1 cellular context compared by ENCODE assay signal in the genomic region with DNA sequence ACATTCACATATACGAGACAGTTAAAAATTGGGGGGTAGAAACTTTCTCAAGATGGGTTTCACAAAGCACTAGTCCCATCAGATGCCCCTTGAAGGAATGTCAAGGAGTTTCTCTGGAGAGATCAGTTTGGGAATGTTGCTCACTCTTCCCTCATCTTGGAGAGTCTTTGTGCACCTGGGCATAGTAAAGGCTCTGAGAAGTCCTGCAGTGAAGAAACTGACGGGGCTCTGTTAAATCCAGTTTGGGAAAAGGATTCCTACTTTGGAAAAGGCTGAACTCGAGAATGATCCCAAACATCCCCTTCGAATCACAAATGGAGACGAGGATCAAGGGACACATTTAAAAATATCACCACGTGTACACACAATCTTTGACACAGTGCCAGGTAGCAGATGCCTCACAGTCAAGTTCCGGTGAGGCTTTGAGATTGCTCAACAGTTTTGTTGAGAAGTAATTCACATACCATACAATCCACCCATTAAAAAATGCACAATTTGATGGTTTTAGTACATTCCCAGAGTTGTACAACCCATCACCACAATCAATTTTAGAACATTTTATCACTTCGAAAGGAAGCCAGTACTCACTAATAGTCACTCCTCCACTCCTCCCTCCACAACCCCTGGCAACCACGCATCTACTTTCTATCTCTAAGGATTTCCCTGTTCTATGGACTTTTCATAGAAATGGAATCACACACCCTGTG.
TF ChIP-seq lines count a peak whose summit lies in the region.

No MANE protein-coding gene starts in this region.

TF ChIP-seq in SK-N-SH, 30 proteins besides CTCF, POLR2A, EP300 and RAD21 (continued from another document):
- TF ChIP-seq ZBTB33 (IDR thresholded peaks at IDR 0.05; ENCODE audit: borderline replicate concordance, low read depth) (no peak), YY1 (IDR thresholded peaks at IDR 0.05; ENCODE audit: low read depth) (no peak), GABPA (IDR thresholded peaks at IDR 0.05; ENCODE audit: low read depth) (no peak), NRF1 (IDR thresholded peaks at IDR 0.05; ENCODE audit: low read depth, low read length) (no peak), ELF1 (IDR thresholded peaks at IDR 0.05) (no peak), FOSL2 (IDR thresholded peaks at IDR 0.05; ENCODE audit: borderline replicate concordance, low read depth) (no peak), NFIC (IDR thresholded peaks at IDR 0.05; ENCODE audit: borderline replicate concordance) (no peak), TEAD4 (IDR thresholded peaks at IDR 0.05; ENCODE audit: borderline replicate concordance, insufficient read depth) (no peak), TCF12 (IDR thresholded peaks at IDR 0.05) (no peak), FOXM1 (IDR thresholded peaks at IDR 0.05; ENCODE audit: low read depth) (no peak)
- TF ChIP-seq, protein P1, sequence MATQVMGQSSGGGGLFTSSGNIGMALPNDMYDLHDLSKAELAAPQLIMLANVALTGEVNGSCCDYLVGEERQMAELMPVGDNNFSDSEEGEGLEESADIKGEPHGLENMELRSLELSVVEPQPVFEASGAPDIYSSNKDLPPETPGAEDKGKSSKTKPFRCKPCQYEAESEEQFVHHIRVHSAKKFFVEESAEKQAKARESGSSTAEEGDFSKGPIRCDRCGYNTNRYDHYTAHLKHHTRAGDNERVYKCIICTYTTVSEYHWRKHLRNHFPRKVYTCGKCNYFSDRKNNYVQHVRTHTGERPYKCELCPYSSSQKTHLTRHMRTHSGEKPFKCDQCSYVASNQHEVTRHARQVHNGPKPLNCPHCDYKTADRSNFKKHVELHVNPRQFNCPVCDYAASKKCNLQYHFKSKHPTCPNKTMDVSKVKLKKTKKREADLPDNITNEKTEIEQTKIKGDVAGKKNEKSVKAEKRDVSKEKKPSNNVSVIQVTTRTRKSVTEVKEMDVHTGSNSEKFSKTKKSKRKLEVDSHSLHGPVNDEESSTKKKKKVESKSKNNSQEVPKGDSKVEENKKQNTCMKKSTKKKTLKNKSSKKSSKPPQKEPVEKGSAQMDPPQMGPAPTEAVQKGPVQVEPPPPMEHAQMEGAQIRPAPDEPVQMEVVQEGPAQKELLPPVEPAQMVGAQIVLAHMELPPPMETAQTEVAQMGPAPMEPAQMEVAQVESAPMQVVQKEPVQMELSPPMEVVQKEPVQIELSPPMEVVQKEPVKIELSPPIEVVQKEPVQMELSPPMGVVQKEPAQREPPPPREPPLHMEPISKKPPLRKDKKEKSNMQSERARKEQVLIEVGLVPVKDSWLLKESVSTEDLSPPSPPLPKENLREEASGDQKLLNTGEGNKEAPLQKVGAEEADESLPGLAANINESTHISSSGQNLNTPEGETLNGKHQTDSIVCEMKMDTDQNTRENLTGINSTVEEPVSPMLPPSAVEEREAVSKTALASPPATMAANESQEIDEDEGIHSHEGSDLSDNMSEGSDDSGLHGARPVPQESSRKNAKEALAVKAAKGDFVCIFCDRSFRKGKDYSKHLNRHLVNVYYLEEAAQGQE (IDR thresholded peaks at IDR 0.05; ENCODE audit: low read depth, low read length), result no peak
